8 cellular contexts compared by ENCODE assay signal in genomic region chr5:133287500-133287899, GRCh38.
DNase-seq lines count a peak whose midpoint lies in the region; ATAC-seq and TF ChIP-seq lines count a peak whose summit lies in the region.

No MANE protein-coding gene starts in this region.

- no peaks in the 10 kb centered on the region for H3K36me3 ChIP-seq in DOHH2 (ENCODE audit: control insufficient read depth, low read length)

- no peaks in the 10 kb centered on the region for H3K4me1 ChIP-seq in DOHH2 (ENCODE audit: control insufficient read depth, low read length)

- H3K27me3 Mint-ChIP-seq in activated CD8-positive, alpha-beta T cell treated with anti-CD3 and anti-CD28 coated beads, Interleukin-2, amount 10 ng/mL, durations not matched to agents 7 days and 5 days (ENCODE audit: low read depth): no peaks in the 10 kb centered on the region

- no peak for ATAC-seq in activated CD8-positive, alpha-beta T cell treated with anti-CD3 and anti-CD28 coated beads, Interleukin-2, amount 10 ng/mL, durations not matched to agents 7 days and 5 days
- ATAC-seq in GM18909 (IDR thresholded peaks at IDR 0.05; ENCODE audit: poor library complexity, unreplicated experiment) (no peak), GM18870 (IDR thresholded peaks at IDR 0.05; ENCODE audit: unreplicated experiment) (no peak)

- no peak overlapping the region for H3K4me3 Mint-ChIP-seq in activated CD8-positive, alpha-beta T cell treated with anti-CD3 and anti-CD28 coated beads, Interleukin-2, amount 10 ng/mL, durations not matched to agents 7 days and 5 days

- H3K36me3 Mint-ChIP-seq in activated CD8-positive, alpha-beta T cell treated with anti-CD3 and anti-CD28 coated beads, Interleukin-2, amount 10 ng/mL, durations not matched to agents 7 days and 5 days (ENCODE audit: low read depth): no peaks in the 10 kb centered on the region

- CTCF ChIA-PET in activated CD8-positive, alpha-beta T cell treated with anti-CD3 and anti-CD28 coated beads, Interleukin-2, amount 10 ng/mL, durations not matched to agents 7 days and 5 days (lab: Charles Lee): interaction anchor here (1.0 to 1.5 kb wide), 3 partner anchors 30 to 182 kb away, joined by 3 to 6 read pairs (median 3); no protein-coding TSS in a partner anchor

- no peaks in the 10 kb centered on the region for H3K9me3 Mint-ChIP-seq in activated CD8-positive, alpha-beta T cell treated with anti-CD3 and anti-CD28 coated beads, Interleukin-2, amount 10 ng/mL, durations not matched to agents 7 days and 5 days (ENCODE audit: insufficient read depth)

- POLR2A ChIA-PET in activated CD8-positive, alpha-beta T cell treated with anti-CD3 and anti-CD28 coated beads, Interleukin-2, amount 10 ng/mL, durations not matched to agents 7 days and 5 days (lab: Charles Lee): no interaction called here

- H3K27me3 ChIP-seq in DOHH2 (ENCODE audit: control insufficient read depth, low read length): no peaks in the 10 kb centered on the region

- no peaks in the 10 kb centered on the region for H3K9me2 ChIP-seq in DOHH2 (replicated peaks; ENCODE audit: control insufficient read depth, low read length)

- H3K79me2 ChIP-seq in DOHH2 (ENCODE audit: control insufficient read depth, low read length): no peaks in the 10 kb centered on the region

- H3K4me2 ChIP-seq in DOHH2 (ENCODE audit: low read length): no peak overlapping the region

- TF ChIP-seq CTCF in DOHH2 (IDR thresholded peaks at IDR 0.05; ENCODE audit: low read depth, low read length, poor library complexity, severe bottlenecking): peak; percentile 27
- TF ChIP-seq CTCF in foreskin fibroblast (IDR thresholded peaks at IDR 0.05; ENCODE audit: low read depth, low read length): peak; percentile 63

- no peak overlapping the region for H3K27ac Mint-ChIP-seq in activated CD8-positive, alpha-beta T cell treated with anti-CD3 and anti-CD28 coated beads, Interleukin-2, amount 10 ng/mL, durations not matched to agents 7 days and 5 days

- no peak overlapping the region for H3K4me3 ChIP-seq in DOHH2 (ENCODE audit: low read length)
- no peak overlapping the region for H3K4me3 ChIP-seq in foreskin fibroblast (ENCODE audit: low read depth in 1 of 2, low read length in 2 of 2)

- H3K27ac ChIP-seq in DOHH2 (ENCODE audit: low read depth, low read length): no peak overlapping the region

- peak; percentile 63 for TF ChIP-seq RAD21 in Ishikawa (IDR thresholded peaks at IDR 0.05; ENCODE audit: low read depth)

- H3K4me1 Mint-ChIP-seq in activated CD8-positive, alpha-beta T cell treated with anti-CD3 and anti-CD28 coated beads, Interleukin-2, amount 10 ng/mL, durations not matched to agents 7 days and 5 days (ENCODE audit: low read depth): no peaks in the 10 kb centered on the region

- no peaks in the 10 kb centered on the region for H3K9me3 ChIP-seq in DOHH2 (ENCODE audit: control insufficient read depth, insufficient read depth, low read length)

- no peak for TF ChIP-seq EP300 in Ishikawa (IDR thresholded peaks at IDR 0.05; ENCODE audit: borderline replicate concordance)

- peak; percentile 48 for DNase-seq in activated CD8-positive, alpha-beta T cell treated with anti-CD3 and anti-CD28 coated beads, Interleukin-2, amount 10 ng/mL, durations not matched to agents 7 days and 5 days
- DNase-seq in foreskin fibroblast (peak; percentile 7 to 18), mucosa of gallbladder (ENCODE audit: low spot score) (no peak)
- DNase-seq in stimulated activated CD4-positive, alpha-beta T cell treated with anti-CD3 and anti-CD28 coated beads, Interleukin-15, amount 100 ng/mL, for 48 hours (ENCODE audit: low read depth in 2 of 2): peak; percentile 7 to 32

- no peaks in the 10 kb centered on the region for H4K20me1 ChIP-seq in DOHH2 (ENCODE audit: control insufficient read depth, insufficient read depth, low read depth, low read length)

- no peaks in the 10 kb centered on the region for H3F3A ChIP-seq in DOHH2 (ENCODE audit: control insufficient read depth, insufficient read depth)

TF ChIP-seq in Ishikawa, 13 proteins besides CTCF, POLR2A, EP300 and RAD21:
- no peak for TF ChIP-seq USF1 (IDR thresholded peaks at IDR 0.05)
- TF ChIP-seq MAX (IDR thresholded peaks at IDR 0.05): no peak
- no peak for TF ChIP-seq CEBPB (IDR thresholded peaks at IDR 0.05)
- TF ChIP-seq EGR1 (IDR thresholded peaks at IDR 0.05): no peak
- no peak for TF ChIP-seq CREB1 (IDR thresholded peaks at IDR 0.05; ENCODE audit: low read depth)
- no peak for TF ChIP-seq REST (IDR thresholded peaks at IDR 0.05; ENCODE audit: low read depth)
- TF ChIP-seq TAF1 (IDR thresholded peaks at IDR 0.05; ENCODE audit: low read depth): no peak
- TF ChIP-seq FOXM1 (IDR thresholded peaks at IDR 0.05; ENCODE audit: borderline replicate concordance, low read depth): no peak
